ENCODE assay signal across 18 cellular contexts in genomic region chr13:27024781-27025492, GRCh38.
"Had no signal": no experiment of that assay in that cellular context is flagged by ENCODE, and none has a peak within 500 bp of the region (broad histone marks: within the 10 kb centered on the region; RNA-seq: fewer than 3 reads in every experiment).

No MANE protein-coding gene starts in this region.

- H3K36me3 Mint-ChIP-seq: naive thymus-derived CD4-positive, alpha-beta T cell; type B pancreatic cell had no signal

- H3K4me3 Mint-ChIP-seq: activated B cell treated with CpG ODN at 0.5 μM for 24 hours; activated CD4-positive, alpha-beta T cell treated with anti-CD3 and anti-CD28 coated beads, Interleukin-2, amount 10 ng/mL, durations not matched to agents 24 days and 14 days; activated naive CD4-positive, alpha-beta T cell treated with anti-CD3 and anti-CD28 coated beads for 36 hours; activated T-helper 17 cell treated with anti-CD3 and anti-CD28 coated beads, Interleukin-2, amount 50 U/mL, for 72 hours; naive thymus-derived CD4-positive, alpha-beta T cell; type B pancreatic cell had no signal

- DNase-seq: activated B cell treated with CpG ODN at 0.5 μM for 24 hours; activated CD4-positive, alpha-beta T cell treated with anti-CD3 and anti-CD28 coated beads, Interleukin-2, amount 10 ng/mL, durations not matched to agents 24 days and 14 days; activated naive CD4-positive, alpha-beta T cell treated with anti-CD3 and anti-CD28 coated beads for 36 hours; dorsolateral prefrontal cortex; erythroblast; naive thymus-derived CD4-positive, alpha-beta T cell; retina; SK-N-SH; stimulated activated CD4-positive, alpha-beta T cell treated with anti-CD3 and anti-CD28 coated beads, Interleukin-15, amount 100 ng/mL, for 24 hours; stimulated activated CD4-positive, alpha-beta T cell treated with anti-CD3 and anti-CD28 coated beads, Interleukin-4, amount 100 ng/mL, for 1 hour; stimulated activated naive CD4-positive, alpha-beta T cell; T-helper 1 cell had no signal

- H3K9me3 ChIP-seq: SK-N-SH had no signal

- H3K27ac Mint-ChIP-seq: activated B cell treated with CpG ODN at 0.5 μM for 24 hours; activated naive CD4-positive, alpha-beta T cell treated with anti-CD3 and anti-CD28 coated beads for 36 hours; activated T-helper 17 cell treated with anti-CD3 and anti-CD28 coated beads, Interleukin-2, amount 50 U/mL, for 72 hours; naive thymus-derived CD4-positive, alpha-beta T cell; type B pancreatic cell had no signal

- ATAC-seq: activated T-helper 17 cell treated with anti-CD3 and anti-CD28 coated beads, Interleukin-2, amount 50 U/mL, for 72 hours; left lobe of liver; naive thymus-derived CD4-positive, alpha-beta T cell had no signal

- H3K27me3 Mint-ChIP-seq: activated B cell treated with CpG ODN at 0.5 μM for 24 hours had no signal

- H3K36me3 ChIP-seq: cardiac muscle cell had no signal

- H3K27ac ChIP-seq: cardiac muscle cell, parathyroid adenoma, skin epidermis had no signal

- H3K27me3 ChIP-seq: cardiac muscle cell, dorsolateral prefrontal cortex had no signal

- H3K4me3 ChIP-seq: cardiac muscle cell, dorsolateral prefrontal cortex, skin epidermis had no signal

- H3K4me1 ChIP-seq: parathyroid adenoma had no signal

- H3K9me3 Mint-ChIP-seq: activated B cell treated with CpG ODN at 0.5 μM for 24 hours; activated CD4-positive, alpha-beta T cell treated with anti-CD3 and anti-CD28 coated beads, Interleukin-2, amount 10 ng/mL, durations not matched to agents 24 days and 14 days; activated naive CD4-positive, alpha-beta T cell treated with anti-CD3 and anti-CD28 coated beads for 36 hours; activated T-helper 17 cell treated with anti-CD3 and anti-CD28 coated beads, Interleukin-2, amount 50 U/mL, for 72 hours; naive thymus-derived CD4-positive, alpha-beta T cell; type B pancreatic cell had no signal
